In the genomic region with DNA sequence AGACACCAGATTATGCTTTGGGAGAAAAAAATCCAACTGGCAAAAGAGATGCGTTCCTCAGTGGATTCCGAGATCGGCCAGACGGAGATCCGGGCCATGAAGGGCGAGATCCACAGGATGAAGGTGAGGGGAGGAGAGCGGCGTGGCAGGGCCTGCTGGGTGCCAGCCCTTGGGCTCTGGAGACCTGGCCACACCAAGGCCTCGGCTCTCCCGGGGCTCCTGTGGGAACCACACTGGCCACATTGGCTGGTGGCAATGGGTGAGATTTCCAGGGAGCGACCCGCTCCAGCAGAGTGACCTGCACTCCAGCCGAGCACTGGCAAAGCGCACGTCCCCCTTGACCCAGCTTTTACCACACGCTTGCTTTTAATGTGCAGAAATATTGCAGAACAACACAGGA, we compare ENCODE assay signal across 27 cellular contexts.
"Had no signal": no experiment of that assay in that cellular context is flagged by ENCODE, and none has a peak within 500 bp of the region (broad histone marks: within the 10 kb centered on the region; RNA-seq: fewer than 3 reads in every experiment).

No MANE protein-coding gene starts in this region.

- H3K9me3 ChIP-seq: pancreas, prostate gland, right lobe of liver, sigmoid colon, suprapubic skin, testis, tibial artery, transverse colon, upper lobe of right lung, uterus had no signal

- ATAC-seq: naive thymus-derived CD8-positive, alpha-beta T cell; natural killer cell treated with Interleukin-12 subunit alpha and Interleukin-12 subunit beta and Interleukin-15 and Interleukin-18, amount 100 ng/mL, for 72 hours; pancreas; right cardiac atrium; right lobe of liver; stimulated activated memory B cell treated with anti-CD40 and anti-IgM and Interleukin-4, amounts not matched to agents 10 μg/mL and 1 μg/mL and 100 μg/mL, for 72 hours; stimulated activated naive CD8-positive, alpha-beta T cell treated with anti-CD3 and anti-CD28 coated beads, Interleukin-15, amount 100 ng/mL, for 72 hours; stimulated activated naive CD8-positive, alpha-beta T cell treated with anti-CD3 and anti-CD28 coated beads, Interleukin-15, Interleukin-2, amounts not matched to agents 100 U/mL and 50 U/mL, for 24 hours; upper lobe of right lung had no signal

- FAIRE-seq: pancreas, small intestine had no signal

- H3K27me3 ChIP-seq: pancreas, right lobe of liver, sigmoid colon, suprapubic skin, testis, tibial artery, transverse colon, upper lobe of right lung, uterus had no signal

- H3K36me3 ChIP-seq: pancreas, prostate gland, right lobe of liver, sigmoid colon, suprapubic skin, transverse colon, upper lobe of right lung, uterus had no signal

- H3K4me3 ChIP-seq: pancreas, prostate gland, right lobe of liver, sigmoid colon, suprapubic skin, testis, tibial artery, transverse colon, upper lobe of right lung, uterus had no signal

- H3K4me1 ChIP-seq: pancreas, prostate gland, right lobe of liver, sigmoid colon, suprapubic skin, testis, tibial artery, transverse colon, upper lobe of right lung, uterus had no signal

- H3K27ac ChIP-seq: pancreas, prostate gland, right lobe of liver, sigmoid colon, suprapubic skin, testis, tibial artery, transverse colon, upper lobe of right lung, uterus had no signal

- DNase-seq: naive B cell; naive thymus-derived CD8-positive, alpha-beta T cell; nephron progenitor cell; occipital lobe; retina; right lobe of liver; sigmoid colon; small intestine; stimulated activated CD4-positive, alpha-beta T cell treated with anti-CD3 and anti-CD28 coated beads, Interleukin-1b, Interleukin-23, amount 100 ng/mL, for 48 hours; stimulated activated CD4-positive, alpha-beta T cell treated with anti-CD3 and anti-CD28 coated beads, Interleukin-4, amount 100 ng/mL, for 1 hour; stimulated activated CD4-positive, alpha-beta T cell treated with anti-CD3 and anti-CD28 coated beads, Interleukin-4, amount 100 ng/mL, for 4 hours; stimulated activated CD8-positive, alpha-beta memory T cell treated with anti-CD3 and anti-CD28 coated beads, Interleukin-4, amount 100 ng/mL, for 48 hours; stimulated activated naive CD4-positive, alpha-beta T cell; stimulated activated naive CD8-positive, alpha-beta T cell treated with anti-CD3 and anti-CD28 coated beads, Interleukin-15, amount 100 ng/mL, for 72 hours; stimulated activated naive CD8-positive, alpha-beta T cell treated with anti-CD3 and anti-CD28 coated beads, Interleukin-15, Interleukin-2, amounts not matched to agents 100 U/mL and 50 U/mL, for 24 hours; substantia nigra; tibial artery; transverse colon; upper lobe of right lung; uterus had no signal
